In the genomic region with DNA sequence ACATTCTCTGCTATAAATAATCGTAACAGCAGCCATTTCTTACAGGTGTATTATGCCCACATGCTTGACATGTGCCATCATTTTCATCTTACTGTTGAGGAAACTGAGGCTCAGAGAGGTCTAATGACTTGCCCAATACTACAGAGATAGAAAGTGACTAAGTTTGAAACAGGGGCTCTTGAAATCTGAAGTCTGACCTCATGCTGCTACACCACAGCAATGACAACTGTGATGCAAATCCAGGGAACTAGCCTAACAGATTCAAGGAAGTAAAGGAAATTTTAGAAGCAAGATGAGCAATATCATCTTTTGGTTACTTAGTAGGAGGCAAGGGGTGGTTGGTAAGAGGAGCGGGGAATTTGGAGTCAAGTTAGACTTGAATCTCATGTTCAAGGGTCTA, we compare ENCODE assay signal across 24 cellular contexts.
"Had no signal": no experiment of that assay in that cellular context is flagged by ENCODE, and none has a peak within 500 bp of the region (broad histone marks: within the 10 kb centered on the region; RNA-seq: fewer than 3 reads in every experiment).

No MANE protein-coding gene starts in this region.

- H3K27ac Mint-ChIP-seq: dendritic cell treated with granulocyte-macrophage colony-stimulating factor and Interleukin-4, amounts not matched to agents 40 ng/mL and 50 ng/mL, for 4 days; effector memory CD8-positive, alpha-beta T cell; endodermal cell; mesothelial cell of epicardium had no signal

- H3K9me3 ChIP-seq: colonic mucosa, esophagus squamous epithelium, gastrocnemius medialis, left lung, lower lobe of right lung, mucosa of descending colon had no signal

- H3K4me3 ChIP-seq: colonic mucosa, esophagus squamous epithelium, gastrocnemius medialis, heart right ventricle, left lung, lower lobe of right lung, mucosa of descending colon had no signal

- H3K36me3 Mint-ChIP-seq: mesothelial cell of epicardium had no signal

- ATAC-seq: effector memory CD8-positive, alpha-beta T cell; esophagus mucosa; gastrocnemius medialis; left cardiac atrium; left lung; left ventricle myocardium superior; lower lobe of right lung; mucosa of descending colon had no signal

- H3K27me3 Mint-ChIP-seq: dendritic cell treated with granulocyte-macrophage colony-stimulating factor and Interleukin-4, amounts not matched to agents 40 ng/mL and 50 ng/mL, for 4 days; effector memory CD8-positive, alpha-beta T cell had no signal

- H3K27me3 ChIP-seq: colonic mucosa, gastrocnemius medialis, heart right ventricle, left lung had no signal

- H3K9me3 Mint-ChIP-seq: effector memory CD8-positive, alpha-beta T cell had no signal

- H3K4me1 Mint-ChIP-seq: endodermal cell, mesothelial cell of epicardium had no signal

- H3K27ac ChIP-seq: colonic mucosa, epithelial cell of prostate, esophagus squamous epithelium, gastrocnemius medialis, heart right ventricle, left lung, lower lobe of right lung had no signal

- H3K4me3 Mint-ChIP-seq: dendritic cell treated with granulocyte-macrophage colony-stimulating factor and Interleukin-4, amounts not matched to agents 40 ng/mL and 50 ng/mL, for 4 days; effector memory CD8-positive, alpha-beta T cell; endodermal cell; mesothelial cell of epicardium had no signal

- DNase-seq: colonic mucosa; cortex of kidney; effector CD8-positive, alpha-beta T cell; effector memory CD8-positive, alpha-beta T cell; endodermal cell; erythroblast; esophagus squamous epithelium; foreskin fibroblast; foreskin melanocyte; gastrocnemius medialis; glutamatergic neuron; head of caudate nucleus; heart right ventricle; hippocampal formation; left cardiac atrium; left lung; left ventricle myocardium superior; lower lobe of right lung; mesenchymal stem cell; mucosa of descending colon had no signal

- H3K36me3 ChIP-seq: colonic mucosa, esophagus squamous epithelium, gastrocnemius medialis, heart right ventricle, left lung, lower lobe of right lung had no signal

- H3K4me1 ChIP-seq: colonic mucosa, esophagus squamous epithelium, gastrocnemius medialis, left lung, lower lobe of right lung had no signal
